Comparison of ENCODE assay signal across 23 cellular contexts in genomic region chr6:153368131-153368530, GRCh38.
DNase-seq lines count a peak whose midpoint lies in the region; ATAC-seq and TF ChIP-seq lines count a peak whose summit lies in the region.
"Had no signal": no experiment of that assay in that cellular context is flagged by ENCODE, and none has a peak within 500 bp of the region (broad histone marks: within the 10 kb centered on the region; RNA-seq: fewer than 3 reads in every experiment).

No MANE protein-coding gene starts in this region.

- H3K27me3 ChIP-seq in GM23338 (ENCODE audit: insufficient read depth) (no peaks in the 10 kb centered on the region), left lung (no peaks in the 10 kb centered on the region)
- H3K27me3 ChIP-seq: BE2C, BLaER1 had no signal

- TF ChIP-seq CTCF in GM23338 (conservative IDR thresholded peaks at IDR 0.05; ENCODE audit: low read depth in 2 of 2) = no peak
- no peak for TF ChIP-seq CTCF in left lung (IDR thresholded peaks at IDR 0.05)

- H3K4me3 ChIP-seq in GM23338 = no peak overlapping the region
- H3K4me3 ChIP-seq in left lung = no peak overlapping the region
- H3K4me3 ChIP-seq: BLaER1, GM12878 had no signal

- no peak overlapping the region for H3K4me2 ChIP-seq in GM23338
- H3K4me2 ChIP-seq: BLaER1 had no signal

- H3K4me1 ChIP-seq in GM23338 (ENCODE audit: insufficient read depth) (no peaks in the 10 kb centered on the region), left lung (no peaks in the 10 kb centered on the region)
- H3K4me1 ChIP-seq: BLaER1 had no signal

- intact Hi-C loops in left lung (cut with DNase I) = no loop called here

- H3K27ac ChIP-seq in GM23338 (ENCODE audit: low read depth) (no peak overlapping the region), left lung (no peak overlapping the region)
- H3K27ac ChIP-seq: BLaER1 had no signal

- 0 out of 2 replicates have a peak overlapping the region, but pooled peaks have one; percentile 23 for H2AFZ ChIP-seq in GM23338

- H3F3A ChIP-seq in GM23338 (replicated peaks; ENCODE audit: low read depth) = no peaks in the 10 kb centered on the region

- H3K27ac Mint-ChIP-seq in GM23338 = no peak overlapping the region
- H3K27ac Mint-ChIP-seq: CD4-positive, alpha-beta memory T cell; CD4-positive, CD25-positive, alpha-beta regulatory T cell; CD8-positive, alpha-beta memory T cell had no signal

- no peak for ATAC-seq in GM23338
- peak; percentile 32 for ATAC-seq in left lung
- no peak for ATAC-seq in GM19452 (IDR thresholded peaks at IDR 0.05; ENCODE audit: unreplicated experiment)
- ATAC-seq in HG03565 (IDR thresholded peaks at IDR 0.05; ENCODE audit: unreplicated experiment) = no peak
- ATAC-seq: GM12878 had no signal

- H3K36me3 ChIP-seq in GM23338 (ENCODE audit: insufficient read depth) = no peaks in the 10 kb centered on the region
- no peaks in the 10 kb centered on the region for H3K36me3 ChIP-seq in left lung
- H3K36me3 ChIP-seq: BE2C, BLaER1 had no signal

- no peak for DNase-seq in GM23338 (ENCODE audit: low spot score)
- DNase-seq in left lung = no peak
- no peak for DNase-seq in dedifferentiated amniotic fluid mesenchymal stem cell (ENCODE audit: extremely low spot score)
- DNase-seq: 8988T; ACHN; BE2C; C1 segment of cervical spinal cord; CD4-positive, alpha-beta memory T cell; CD4-positive, CD25-positive, alpha-beta regulatory T cell; CD8-positive, alpha-beta memory T cell; COR-L47; DMS 273 treated with DMSO at 0.1 percent for 48 hours; DMS153; DMS53; DMS79; DND-41; EL; GDM1 had no signal

- H3K9me2 ChIP-seq in GM23338 (ENCODE audit: insufficient read depth) = peaks cover 18% of the 10 kb centered on the region; the same call in 1 of the 2 replicates

- no peaks in the 10 kb centered on the region for H3K4me1 Mint-ChIP-seq in GM23338
- H3K4me1 Mint-ChIP-seq: CD14-positive monocyte; CD4-positive, alpha-beta memory T cell; CD4-positive, CD25-positive, alpha-beta regulatory T cell; CD8-positive, alpha-beta memory T cell had no signal

- H3K9me3 ChIP-seq in left lung = peaks cover 0 to 4% of the 10 kb centered on the region in 2 donors
- H3K9me3 ChIP-seq: BE2C, BLaER1 had no signal

- no peaks in the 10 kb centered on the region for H3K27me3 Mint-ChIP-seq in GM23338 (ENCODE audit: insufficient read depth, low read depth, poor library complexity)
- H3K27me3 Mint-ChIP-seq: CD4-positive, alpha-beta memory T cell; CD4-positive, CD25-positive, alpha-beta regulatory T cell had no signal

- peaks cover under 1% of the 10 kb centered on the region; the same call in 1 of the 3 replicates for H3K9me3 Mint-ChIP-seq in GM23338

- H3K4me3 Mint-ChIP-seq in GM23338 = no peak overlapping the region
- H3K4me3 Mint-ChIP-seq: CD14-positive monocyte; CD4-positive, alpha-beta memory T cell; CD4-positive, CD25-positive, alpha-beta regulatory T cell; CD8-positive, alpha-beta memory T cell had no signal

- no peaks in the 10 kb centered on the region for H3K36me3 Mint-ChIP-seq in GM23338 (ENCODE audit: low read depth)
- H3K36me3 Mint-ChIP-seq: CD14-positive monocyte; CD4-positive, alpha-beta memory T cell; CD4-positive, CD25-positive, alpha-beta regulatory T cell; CD8-positive, alpha-beta memory T cell had no signal

- no peaks in the 10 kb centered on the region for H4K20me1 ChIP-seq in GM23338 (replicated peaks; ENCODE audit: insufficient read depth)
- H4K20me1 ChIP-seq: BLaER1 had no signal

- no peaks in the 10 kb centered on the region for H3K79me2 ChIP-seq in GM23338 (replicated peaks; ENCODE audit: insufficient read depth)

TF ChIP-seq in GM23338, 12 proteins besides CTCF, POLR2A, EP300 and RAD21 (continues in another document):
- TF ChIP-seq EZH2phosphoT487 (IDR thresholded peaks at IDR 0.05; ENCODE audit: unreplicated experiment) (no peak), NANOG (IDR thresholded peaks at IDR 0.05; ENCODE audit: borderline replicate concordance) (no peak), JUNB (IDR thresholded peaks at IDR 0.05; ENCODE audit: unreplicated experiment) (no peak), STAT1 (IDR thresholded peaks at IDR 0.05; ENCODE audit: unreplicated experiment) (no peak), POLR2AphosphoS5 (IDR thresholded peaks at IDR 0.05; ENCODE audit: low read depth) (no peak), ZNF114 (CRISPR knock-in tag; IDR thresholded peaks at IDR 0.05) (no peak), EZH2 (IDR thresholded peaks at IDR 0.05; ENCODE audit: low read depth, unreplicated experiment) (no peak), ZNF462 (CRISPR knock-in tag; IDR thresholded peaks at IDR 0.05) (no peak), ZNF331 (CRISPR knock-in tag; IDR thresholded peaks at IDR 0.05; ENCODE audit: low read depth) (no peak), CREB1 (CRISPR knock-in tag; IDR thresholded peaks at IDR 0.05; ENCODE audit: low read depth) (no peak), ETS1 (IDR thresholded peaks at IDR 0.05) (no peak)
